In the genomic region with DNA sequence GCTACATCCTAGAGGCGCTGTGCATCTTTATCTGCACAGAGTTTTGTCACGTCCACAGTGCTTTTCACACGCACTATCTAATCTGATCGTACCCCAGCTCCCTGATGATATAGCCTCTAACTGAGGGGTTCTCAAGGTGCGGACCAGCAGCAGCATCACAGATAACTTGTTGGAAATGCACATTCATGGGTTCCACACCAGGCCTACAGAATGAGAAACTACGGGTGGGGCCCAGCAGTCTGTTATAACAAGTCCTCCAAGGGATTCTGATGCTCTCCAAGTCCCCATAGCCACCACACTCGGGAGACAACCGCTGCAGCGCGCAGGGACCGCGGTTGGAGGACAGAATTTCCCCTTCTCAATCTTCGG, we compare ENCODE assay signal across 8 cellular contexts. TPM values are rescaled to one million over a fixed set of nuclear protein-coding genes. Genes with fewer than 3 reads are reported as not detected.
DNase-seq lines count a peak whose midpoint lies in the region; ATAC-seq, FAIRE-seq and TF ChIP-seq lines count a peak whose summit lies in the region.

No MANE protein-coding gene starts in this region.

- peak overlapping the region; percentile 92 to 99 for H3K4me3 ChIP-seq in right atrium auricular region
- peak overlapping the region; percentile 8 to 76 for H3K4me3 ChIP-seq in small intestine (ENCODE audit: low read depth in 1 of 2, low read length in 2 of 2)

- H3K27me3 Mint-ChIP-seq in HFFc6 (ENCODE audit: insufficient read depth), result peaks cover 3% of the 10 kb centered on the region; the same call in 1 of the 2 replicates
- H3K27me3 Mint-ChIP-seq in activated CD4-positive, alpha-beta memory T cell treated with anti-CD3 and anti-CD28 coated beads, Interleukin-2, amount 10 ng/mL, durations not matched to agents 7 days and 5 days, result no peaks in the 10 kb centered on the region

- no peak for FAIRE-seq in small intestine (lab: Jason Lieb, UNC)

- H3K27ac Mint-ChIP-seq in HFFc6, result peak overlapping the region; percentile 87
- H3K27ac Mint-ChIP-seq in activated CD4-positive, alpha-beta memory T cell treated with anti-CD3 and anti-CD28 coated beads, Interleukin-2, amount 10 ng/mL, durations not matched to agents 7 days and 5 days, result peak overlapping the region; percentile 97

- no peaks in the 10 kb centered on the region for H3K9me3 Mint-ChIP-seq in HFFc6
- H3K9me3 Mint-ChIP-seq in activated CD4-positive, alpha-beta memory T cell treated with anti-CD3 and anti-CD28 coated beads, Interleukin-2, amount 10 ng/mL, durations not matched to agents 7 days and 5 days, result no peaks in the 10 kb centered on the region

- POLR2A ChIA-PET in activated CD4-positive, alpha-beta memory T cell treated with anti-CD3 and anti-CD28 coated beads, Interleukin-2, amount 10 ng/mL, durations not matched to agents 7 days and 5 days (lab: Charles Lee), result interaction anchor here (0.7 to 12.7 kb wide), 18 partner anchors 8 to 450 kb away, joined by 3 to 89 read pairs (median 4); a partner anchor contains a TSS

- no peak for DNase-seq in HFFc6
- no peak for DNase-seq in activated CD4-positive, alpha-beta memory T cell treated with anti-CD3 and anti-CD28 coated beads, Interleukin-2, amount 10 ng/mL, durations not matched to agents 7 days and 5 days
- no peak for DNase-seq in right atrium auricular region (ENCODE audit: low spot score)
- DNase-seq in small intestine, result no peak
- DNase-seq in AML-193 (lab: John Stamatoyannopoulos, UW), result no peak
- no peak for DNase-seq in NK-92 (lab: John Stamatoyannopoulos, UW; ENCODE audit: unreplicated experiment)

- H3K9me3 ChIP-seq in right atrium auricular region, result no peaks in the 10 kb centered on the region
- no peaks in the 10 kb centered on the region for H3K9me3 ChIP-seq in small intestine (ENCODE audit: control insufficient read depth, low read depth)

- ATAC-seq in GM21381 (IDR thresholded peaks at IDR 0.05; ENCODE audit: unreplicated experiment), result no peak
- ATAC-seq in HG03045 (IDR thresholded peaks at IDR 0.05; ENCODE audit: unreplicated experiment), result no peak

- CTCF ChIA-PET in activated CD4-positive, alpha-beta memory T cell treated with anti-CD3 and anti-CD28 coated beads, Interleukin-2, amount 10 ng/mL, durations not matched to agents 7 days and 5 days (lab: Charles Lee), result no interaction called here

- WGBS in small intestine, 3 donors, result 3 to 5% (median 4%) methylated on average over 13 of the region's 13 CpGs

- peaks cover 46% of the 10 kb centered on the region for H3K4me1 Mint-ChIP-seq in HFFc6 (ENCODE audit: low read depth)
- H3K4me1 Mint-ChIP-seq in activated CD4-positive, alpha-beta memory T cell treated with anti-CD3 and anti-CD28 coated beads, Interleukin-2, amount 10 ng/mL, durations not matched to agents 7 days and 5 days, result peaks cover 49% of the 10 kb centered on the region

- H3K27me3 ChIP-seq in right atrium auricular region (no peaks in the 10 kb centered on the region), small intestine (ENCODE audit: control insufficient read depth in 2 of 2, insufficient read depth in 2 of 2, low read length in 2 of 2) (no peaks in the 10 kb centered on the region)

- no peak for TF ChIP-seq CTCF in HFFc6 (IDR thresholded peaks at IDR 0.05)
- no peak for TF ChIP-seq CTCF in right atrium auricular region (IDR thresholded peaks at IDR 0.05)

- H3K36me3 Mint-ChIP-seq in HFFc6 (ENCODE audit: low read depth), result peaks cover 33% of the 10 kb centered on the region
- peaks cover 33% of the 10 kb centered on the region for H3K36me3 Mint-ChIP-seq in activated CD4-positive, alpha-beta memory T cell treated with anti-CD3 and anti-CD28 coated beads, Interleukin-2, amount 10 ng/mL, durations not matched to agents 7 days and 5 days (ENCODE audit: low read depth)

- H3K27ac ChIP-seq in right atrium auricular region (peak overlapping the region; percentile 98 to 99), small intestine (ENCODE audit: low read depth in 1 of 2, low read length in 1 of 2) (peak overlapping the region; percentile 69 to 85)

- H3K4me1 ChIP-seq in right atrium auricular region (peaks cover 0 to 36% of the 10 kb centered on the region in 2 donors), small intestine (ENCODE audit: control insufficient read depth in 2 of 2, insufficient read depth in 1 of 2, low read depth in 1 of 2, low read length in 1 of 2) (peaks cover 0 to 3% of the 10 kb centered on the region in 2 donors)

- H3K36me3 ChIP-seq in right atrium auricular region (peaks cover 28% of the 10 kb centered on the region), small intestine (ENCODE audit: control insufficient read depth in 2 of 2, insufficient read depth in 2 of 2, low read length in 2 of 2) (peaks cover 3 to 8% of the 10 kb centered on the region in 2 donors)

- H3K4me3 Mint-ChIP-seq in HFFc6, result peak overlapping the region; percentile 98
- peak overlapping the region; percentile 99 for H3K4me3 Mint-ChIP-seq in activated CD4-positive, alpha-beta memory T cell treated with anti-CD3 and anti-CD28 coated beads, Interleukin-2, amount 10 ng/mL, durations not matched to agents 7 days and 5 days

RNA-seq across cellular contexts. Expression of a gene that starts 0.8 kb away (rescaled TPM):
- total RNA-seq in HFFc6 (2021; fragmentation: NEBNext Ultra II Directional; extraction: Animal tissue kit (Norgen Biotek cat#: 25700)), result 100 to 1,000 TPM; 318 to 459 (median 409) TPM
- 100 to 1,000 TPM; 266 to 272 TPM for total RNA-seq in activated CD4-positive, alpha-beta memory T cell treated with anti-CD3 and anti-CD28 coated beads, Interleukin-2, amount 10 ng/mL, durations not matched to agents 7 days and 5 days
- total RNA-seq in right atrium auricular region, result 100 to 1,000 TPM in 1 of 2 donors, 10 to 100 TPM in 1; 58.0 to 131 TPM
- 10 to 100 TPM; 50.8 to 77.3 (median 70.4) TPM for polyA plus RNA-seq in small intestine

RNA-seq across cellular contexts. Expression of a gene that starts 53.5 kb away (rescaled TPM):
- 10 to 100 TPM; 25.8 to 28.3 (median 27.3) TPM for total RNA-seq in HFFc6 (2021; fragmentation: NEBNext Ultra II Directional; extraction: Animal tissue kit (Norgen Biotek cat#: 25700))
- total RNA-seq in activated CD4-positive, alpha-beta memory T cell treated with anti-CD3 and anti-CD28 coated beads, Interleukin-2, amount 10 ng/mL, durations not matched to agents 7 days and 5 days, result 100 to 1,000 TPM; 164 to 169 TPM
- 10 to 100 TPM; 41.7 to 62.5 TPM for total RNA-seq in right atrium auricular region
- polyA plus RNA-seq in small intestine, result 100 to 1,000 TPM in 2 of 3 donors, 10 to 100 TPM in 1; 76.0 to 281 (median 169) TPM
